Comparison of ENCODE assay signal across 8 cellular contexts in genomic region chr7:108459922-108460551, GRCh38. TPM values are rescaled to one million over a fixed set of nuclear protein-coding genes. Genes with fewer than 3 reads are reported as not detected.
A peak's percentile ranks its signal among the peaks of the same experiment; 100 is the strongest.
DNase-seq lines count a peak whose midpoint lies in the region; ATAC-seq and TF ChIP-seq lines count a peak whose summit lies in the region.

No MANE protein-coding gene starts in this region.

- H3K4me1 Mint-ChIP-seq in GM23338 = peaks cover 19% of the 10 kb centered on the region
- peaks cover 56% of the 10 kb centered on the region for H3K4me1 Mint-ChIP-seq in activated naive CD8-positive, alpha-beta T cell treated with anti-CD3 and anti-CD28 coated beads for 36 hours

- no peak overlapping the region for H3K4me3 Mint-ChIP-seq in GM23338
- no peak overlapping the region for H3K4me3 Mint-ChIP-seq in activated naive CD8-positive, alpha-beta T cell treated with anti-CD3 and anti-CD28 coated beads for 36 hours

- H3K27ac ChIP-seq in GM23338 (ENCODE audit: low read depth) (no peak overlapping the region), ascending aorta (no peak overlapping the region)

- intact Hi-C loops in ascending aorta (cut with DNase I) = no loop called here

- TF ChIP-seq CTCF in GM23338 (conservative IDR thresholded peaks at IDR 0.05; ENCODE audit: low read depth in 2 of 2) (peak; percentile 58 to 75), ascending aorta (IDR thresholded peaks at IDR 0.05) (peak in 1 of 3 experiments; percentile 17)

- H2AFZ ChIP-seq in GM23338 = no peak overlapping the region

- H3K9me3 ChIP-seq in ascending aorta = no peaks in the 10 kb centered on the region

- DNase-seq in DMS 273 treated with DMSO at 0.1 percent for 48 hours (lab: John Stamatoyannopoulos, UW) (peak; percentile 73), GM23338 (ENCODE audit: low spot score) (peak; percentile 70), NCI-H2081 (lab: John Stamatoyannopoulos, UW) (peak; percentile 59 to 68), left lobe of liver (ENCODE audit: low spot score) (no peak), ascending aorta (ENCODE audit: low spot score in 2 of 2) (no peak)
- peak; percentile 23 for DNase-seq in activated naive CD8-positive, alpha-beta T cell treated with anti-CD3 and anti-CD28 coated beads for 36 hours
- DNase-seq in stimulated activated CD8-positive, alpha-beta memory T cell treated with anti-CD3 and anti-CD28 coated beads, Interleukin-4, amount 100 ng/mL, for 48 hours = no peak

- H3K9me2 ChIP-seq in GM23338 (ENCODE audit: insufficient read depth) = no peaks in the 10 kb centered on the region

- H3F3A ChIP-seq in GM23338 (replicated peaks; ENCODE audit: low read depth) = 0 out of 2 replicates have a peak, but pooled peaks cover 2% of the 10 kb centered on the region

- no peak overlapping the region for H3K27ac Mint-ChIP-seq in GM23338
- no peak overlapping the region for H3K27ac Mint-ChIP-seq in activated naive CD8-positive, alpha-beta T cell treated with anti-CD3 and anti-CD28 coated beads for 36 hours

- peaks cover 25% of the 10 kb centered on the region for H3K27me3 Mint-ChIP-seq in GM23338 (ENCODE audit: insufficient read depth, low read depth, poor library complexity)
- peaks cover 14% of the 10 kb centered on the region for H3K27me3 Mint-ChIP-seq in activated naive CD8-positive, alpha-beta T cell treated with anti-CD3 and anti-CD28 coated beads for 36 hours

- no peaks in the 10 kb centered on the region for H3K36me3 ChIP-seq in GM23338 (ENCODE audit: insufficient read depth)
- H3K36me3 ChIP-seq in ascending aorta = no peaks in the 10 kb centered on the region

- no peak overlapping the region for H3K4me2 ChIP-seq in GM23338

- no peaks in the 10 kb centered on the region for H3K9me3 Mint-ChIP-seq in GM23338
- H3K9me3 Mint-ChIP-seq in activated naive CD8-positive, alpha-beta T cell treated with anti-CD3 and anti-CD28 coated beads for 36 hours = no peaks in the 10 kb centered on the region

- H3K36me3 Mint-ChIP-seq in GM23338 (ENCODE audit: low read depth) = no peaks in the 10 kb centered on the region; the same call in 2 of the 3 replicates
- H3K36me3 Mint-ChIP-seq in activated naive CD8-positive, alpha-beta T cell treated with anti-CD3 and anti-CD28 coated beads for 36 hours = no peaks in the 10 kb centered on the region

- no peaks in the 10 kb centered on the region for H4K20me1 ChIP-seq in GM23338 (replicated peaks; ENCODE audit: insufficient read depth)

- peaks cover 5% of the 10 kb centered on the region; the same call in 1 of the 2 replicates for H3K4me1 ChIP-seq in GM23338 (ENCODE audit: insufficient read depth)
- H3K4me1 ChIP-seq in ascending aorta = peaks cover 3 to 8% of the 10 kb centered on the region in 2 donors

- no peaks in the 10 kb centered on the region for H3K79me2 ChIP-seq in GM23338 (replicated peaks; ENCODE audit: insufficient read depth)

- no peak overlapping the region for H3K4me3 ChIP-seq in GM23338
- H3K4me3 ChIP-seq in ascending aorta = no peak overlapping the region

- H3K27me3 ChIP-seq in GM23338 (ENCODE audit: insufficient read depth) (peaks cover 35% of the 10 kb centered on the region), ascending aorta (no peaks in the 10 kb centered on the region)

- no peak for ATAC-seq in GM23338
- peak; percentile 77 for ATAC-seq in left lobe of liver
- no peak for ATAC-seq in HG02763 (IDR thresholded peaks at IDR 0.05; ENCODE audit: unreplicated experiment)

TF ChIP-seq in GM23338, 12 proteins besides CTCF, POLR2A, EP300 and RAD21 (continues in another document):
- no peak for TF ChIP-seq NANOG (IDR thresholded peaks at IDR 0.05; ENCODE audit: borderline replicate concordance)
- TF ChIP-seq ZNF331 (CRISPR knock-in tag; IDR thresholded peaks at IDR 0.05; ENCODE audit: low read depth) = no peak
- no peak for TF ChIP-seq REST (IDR thresholded peaks at IDR 0.05; ENCODE audit: unreplicated experiment)
- no peak for TF ChIP-seq CREB1 (CRISPR knock-in tag; IDR thresholded peaks at IDR 0.05; ENCODE audit: low read depth)
- TF ChIP-seq ZNF114 (CRISPR knock-in tag; IDR thresholded peaks at IDR 0.05) = no peak
- TF ChIP-seq STAT1 (IDR thresholded peaks at IDR 0.05; ENCODE audit: unreplicated experiment) = no peak
- TF ChIP-seq, protein P1, sequence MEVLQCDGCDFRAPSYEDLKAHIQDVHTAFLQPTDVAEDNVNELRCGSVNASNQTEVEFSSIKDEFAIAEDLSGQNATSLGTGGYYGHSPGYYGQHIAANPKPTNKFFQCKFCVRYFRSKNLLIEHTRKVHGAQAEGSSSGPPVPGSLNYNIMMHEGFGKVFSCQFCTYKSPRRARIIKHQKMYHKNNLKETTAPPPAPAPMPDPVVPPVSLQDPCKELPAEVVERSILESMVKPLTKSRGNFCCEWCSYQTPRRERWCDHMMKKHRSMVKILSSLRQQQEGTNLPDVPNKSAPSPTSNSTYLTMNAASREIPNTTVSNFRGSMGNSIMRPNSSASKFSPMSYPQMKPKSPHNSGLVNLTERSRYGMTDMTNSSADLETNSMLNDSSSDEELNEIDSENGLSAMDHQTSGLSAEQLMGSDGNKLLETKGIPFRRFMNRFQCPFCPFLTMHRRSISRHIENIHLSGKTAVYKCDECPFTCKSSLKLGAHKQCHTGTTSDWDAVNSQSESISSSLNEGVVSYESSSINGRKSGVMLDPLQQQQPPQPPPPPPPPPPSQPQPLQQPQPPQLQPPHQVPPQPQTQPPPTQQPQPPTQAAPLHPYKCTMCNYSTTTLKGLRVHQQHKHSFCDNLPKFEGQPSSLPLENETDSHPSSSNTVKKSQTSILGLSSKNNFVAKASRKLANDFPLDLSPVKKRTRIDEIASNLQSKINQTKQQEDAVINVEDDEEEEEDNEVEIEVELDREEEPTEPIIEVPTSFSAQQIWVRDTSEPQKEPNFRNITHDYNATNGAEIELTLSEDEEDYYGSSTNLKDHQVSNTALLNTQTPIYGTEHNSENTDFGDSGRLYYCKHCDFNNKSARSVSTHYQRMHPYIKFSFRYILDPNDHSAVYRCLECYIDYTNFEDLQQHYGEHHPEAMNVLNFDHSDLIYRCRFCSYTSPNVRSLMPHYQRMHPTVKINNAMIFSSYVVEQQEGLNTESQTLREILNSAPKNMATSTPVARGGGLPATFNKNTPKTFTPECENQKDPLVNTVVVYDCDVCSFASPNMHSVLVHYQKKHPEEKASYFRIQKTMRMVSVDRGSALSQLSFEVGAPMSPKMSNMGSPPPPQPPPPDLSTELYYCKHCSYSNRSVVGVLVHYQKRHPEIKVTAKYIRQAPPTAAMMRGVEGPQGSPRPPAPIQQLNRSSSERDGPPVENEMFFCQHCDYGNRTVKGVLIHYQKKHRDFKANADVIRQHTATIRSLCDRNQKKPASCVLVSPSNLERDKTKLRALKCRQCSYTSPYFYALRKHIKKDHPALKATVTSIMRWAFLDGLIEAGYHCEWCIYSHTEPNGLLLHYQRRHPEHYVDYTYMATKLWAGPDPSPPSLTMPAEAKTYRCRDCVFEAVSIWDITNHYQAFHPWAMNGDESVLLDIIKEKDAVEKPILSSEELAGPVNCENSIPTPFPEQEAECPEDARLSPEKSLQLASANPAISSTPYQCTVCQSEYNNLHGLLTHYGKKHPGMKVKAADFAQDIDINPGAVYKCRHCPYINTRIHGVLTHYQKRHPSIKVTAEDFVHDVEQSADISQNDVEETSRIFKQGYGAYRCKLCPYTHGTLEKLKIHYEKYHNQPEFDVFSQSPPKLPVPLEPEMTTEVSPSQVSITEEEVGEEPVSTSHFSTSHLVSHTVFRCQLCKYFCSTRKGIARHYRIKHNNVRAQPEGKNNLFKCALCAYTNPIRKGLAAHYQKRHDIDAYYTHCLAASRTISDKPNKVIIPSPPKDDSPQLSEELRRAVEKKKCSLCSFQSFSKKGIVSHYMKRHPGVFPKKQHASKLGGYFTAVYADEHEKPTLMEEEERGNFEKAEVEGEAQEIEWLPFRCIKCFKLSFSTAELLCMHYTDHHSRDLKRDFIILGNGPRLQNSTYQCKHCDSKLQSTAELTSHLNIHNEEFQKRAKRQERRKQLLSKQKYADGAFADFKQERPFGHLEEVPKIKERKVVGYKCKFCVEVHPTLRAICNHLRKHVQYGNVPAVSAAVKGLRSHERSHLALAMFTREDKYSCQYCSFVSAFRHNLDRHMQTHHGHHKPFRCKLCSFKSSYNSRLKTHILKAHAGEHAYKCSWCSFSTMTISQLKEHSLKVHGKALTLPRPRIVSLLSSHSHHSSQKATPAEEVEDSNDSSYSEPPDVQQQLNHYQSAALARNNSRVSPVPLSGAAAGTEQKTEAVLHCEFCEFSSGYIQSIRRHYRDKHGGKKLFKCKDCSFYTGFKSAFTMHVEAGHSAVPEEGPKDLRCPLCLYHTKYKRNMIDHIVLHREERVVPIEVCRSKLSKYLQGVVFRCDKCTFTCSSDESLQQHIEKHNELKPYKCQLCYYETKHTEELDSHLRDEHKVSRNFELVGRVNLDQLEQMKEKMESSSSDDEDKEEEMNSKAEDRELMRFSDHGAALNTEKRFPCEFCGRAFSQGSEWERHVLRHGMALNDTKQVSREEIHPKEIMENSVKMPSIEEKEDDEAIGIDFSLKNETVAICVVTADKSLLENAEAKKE (CRISPR knock-in tag; IDR thresholded peaks at IDR 0.05) = no peak

RNA-seq across cellular contexts. Expression of gene NRCAM, which starts 3.8 kb away (rescaled TPM):
- 3.5 and 6.8 TPM in 2 replicates for total RNA-seq in GM23338 (2014; rRNA removed; shearing (Covaris generic))
- 2.5 and 2.7 TPM in 2 replicates for polyA plus RNA-seq in GM23338 (2016; fragmentation: Nextera tagmentation; extraction: Ambion mirVana)
- 1 to 10 TPM; 3.9 to 4.6 TPM for total RNA-seq in activated naive CD8-positive, alpha-beta T cell treated with anti-CD3 and anti-CD28 coated beads for 36 hours
- 1.1 TPM for total RNA-seq in left lobe of liver
- 0.53 TPM for total RNA-seq in ascending aorta

Comparison
In these comparisons a context has a peak if more than half of its experiments do, and no peak if none do; other contexts are left out.
1. DNase-seq: peak in DMS 273 treated with DMSO at 0.1 percent for 48 hours (single experiment), GM23338 (single experiment), NCI-H2081 (2 of 2) and activated naive CD8-positive, alpha-beta T cell treated with anti-CD3 and anti-CD28 coated beads for 36 hours (single experiment); none in left lobe of liver (single experiment), stimulated activated CD8-positive, alpha-beta memory T cell treated with anti-CD3 and anti-CD28 coated beads, Interleukin-4, amount 100 ng/mL, for 48 hours (single experiment) and ascending aorta (0 of 2).